In the genomic region with DNA sequence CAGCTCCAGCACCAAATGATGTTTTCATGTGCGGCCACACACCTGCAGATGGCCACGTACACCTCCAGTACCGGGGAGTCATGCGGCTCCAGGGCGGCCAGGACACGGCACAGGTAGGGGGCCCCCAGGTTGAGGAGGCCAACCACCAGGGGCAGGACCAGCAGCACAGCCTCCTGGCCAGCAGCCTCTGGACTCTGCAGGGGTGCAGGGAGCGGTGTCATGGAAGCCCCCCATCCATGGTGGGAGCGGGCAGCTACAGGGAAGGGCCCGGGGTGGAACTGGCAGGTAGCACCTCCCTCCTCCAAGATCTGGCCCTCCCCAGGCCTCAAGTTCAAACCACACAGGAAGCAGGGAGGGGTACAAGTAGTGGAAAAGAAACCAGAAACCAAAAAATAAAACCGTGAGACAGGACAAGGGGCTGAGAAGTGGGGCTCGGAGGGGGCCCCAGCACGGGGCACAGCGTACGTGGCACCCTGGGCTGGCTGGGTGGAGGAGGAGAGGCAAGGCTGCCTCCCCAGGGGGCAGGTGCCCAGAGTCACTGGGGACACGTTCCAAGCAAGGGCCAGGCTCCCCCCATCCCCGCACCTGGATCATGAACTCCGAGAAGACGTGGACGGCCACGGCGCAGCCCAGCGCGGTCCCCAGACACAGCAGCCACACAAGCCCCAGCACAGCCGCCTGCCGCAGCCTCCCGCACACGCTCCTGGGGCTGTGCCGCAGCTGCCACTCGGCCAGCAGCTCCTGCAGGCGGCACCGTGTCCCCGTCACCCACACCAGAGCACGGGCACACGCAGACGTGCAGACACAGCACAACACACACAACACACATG, we compare ENCODE assay signal across 12 cellular contexts. TPM values are rescaled to one million over a fixed set of nuclear protein-coding genes. Genes with fewer than 3 reads are reported as not detected.
A peak's percentile ranks its signal among the peaks of the same experiment; 100 is the strongest.
DNase-seq lines count a peak whose midpoint lies in the region; ATAC-seq and TF ChIP-seq lines count a peak whose summit lies in the region.
"Had no signal": no experiment of that assay in that cellular context is flagged by ENCODE, and none has a peak within 500 bp of the region (broad histone marks: within the 10 kb centered on the region; RNA-seq: fewer than 3 reads in every experiment).

No MANE protein-coding gene starts in this region.

- intact Hi-C loops in colonic mucosa (cut with DNase I), result no loop called here

- peaks cover 7% of the 10 kb centered on the region for H3K36me3 Mint-ChIP-seq in natural killer cell treated with Interleukin-12 subunit alpha and Interleukin-12 subunit beta and Interleukin-15 and Interleukin-18, amount 100 ng/mL, for 72 hours

- H3K4me1 ChIP-seq in Loucy (ENCODE audit: insufficient read depth, low read length, poor library complexity, severe bottlenecking), result peaks cover 41% of the 10 kb centered on the region
- peaks cover 9% of the 10 kb centered on the region for H3K4me1 ChIP-seq in colonic mucosa

- no peaks in the 10 kb centered on the region for H3K9me3 ChIP-seq in Loucy (ENCODE audit: insufficient read depth, low read depth, low read length)
- no peaks in the 10 kb centered on the region for H3K9me3 ChIP-seq in colonic mucosa

- H3K4me2 ChIP-seq in Loucy (ENCODE audit: low read depth, low read length, poor library complexity, severe bottlenecking), result peak overlapping the region; percentile 77

- H3K36me3 ChIP-seq in Loucy (ENCODE audit: insufficient read depth, low read length) (peaks cover 24% of the 10 kb centered on the region; the same call in 1 of the 2 replicates), colonic mucosa (peaks cover 5% of the 10 kb centered on the region)

- peak; percentile 57 to 66 for ATAC-seq in natural killer cell treated with Interleukin-12 subunit alpha and Interleukin-12 subunit beta and Interleukin-15 and Interleukin-18, amount 100 ng/mL, for 72 hours
- ATAC-seq in GM19023 (IDR thresholded peaks at IDR 0.05; ENCODE audit: unreplicated experiment) (no peak), HG02588 (IDR thresholded peaks at IDR 0.05; ENCODE audit: unreplicated experiment) (no peak)

- peak overlapping the region; percentile 88 for H3K4me3 Mint-ChIP-seq in natural killer cell treated with Interleukin-12 subunit alpha and Interleukin-12 subunit beta and Interleukin-15 and Interleukin-18, amount 100 ng/mL, for 72 hours

- H3K79me2 ChIP-seq in Loucy (ENCODE audit: insufficient read depth, low read length), result peaks cover 60% of the 10 kb centered on the region

- H3K27ac ChIP-seq in colonic mucosa, result no peak overlapping the region

- peak overlapping the region; percentile 83 to 89 for H3K27ac Mint-ChIP-seq in natural killer cell treated with Interleukin-12 subunit alpha and Interleukin-12 subunit beta and Interleukin-15 and Interleukin-18, amount 100 ng/mL, for 72 hours

- H3F3A ChIP-seq in Loucy (ENCODE audit: low read depth), result no peaks in the 10 kb centered on the region

- H3K9ac ChIP-seq in Loucy (ENCODE audit: low read depth, low read length, poor library complexity, severe bottlenecking), result peak overlapping the region; percentile 74
- peak overlapping the region in 1 of 2 donors; percentile 24 for H3K9ac ChIP-seq in colonic mucosa (ENCODE audit: low read depth in 2 of 2, low read length in 2 of 2)

- H3K4me1 Mint-ChIP-seq in natural killer cell treated with Interleukin-12 subunit alpha and Interleukin-12 subunit beta and Interleukin-15 and Interleukin-18, amount 100 ng/mL, for 72 hours (ENCODE audit: low read depth in 2 of 2), result peaks cover 34 to 50% of the 10 kb centered on the region in 2 donors

- peaks cover 23% of the 10 kb centered on the region for H4K20me1 ChIP-seq in Loucy (ENCODE audit: insufficient read depth, low read length, poor library complexity, severe bottlenecking)

- no peaks in the 10 kb centered on the region for H3K27me3 Mint-ChIP-seq in natural killer cell treated with Interleukin-12 subunit alpha and Interleukin-12 subunit beta and Interleukin-15 and Interleukin-18, amount 100 ng/mL, for 72 hours

- H2AFZ ChIP-seq in Loucy (ENCODE audit: low read length), result no peak overlapping the region

- no peak for TF ChIP-seq CTCF in GM12865 (IDR thresholded peaks at IDR 0.05; ENCODE audit: insufficient read depth, low read depth, low read length, missing control alignments)
- no peak for TF ChIP-seq CTCF in Loucy (conservative IDR thresholded peaks at IDR 0.05; ENCODE audit: low read length)
- TF ChIP-seq CTCF in colonic mucosa (IDR thresholded peaks at IDR 0.05), result no peak

- H3K9me3 Mint-ChIP-seq in natural killer cell treated with Interleukin-12 subunit alpha and Interleukin-12 subunit beta and Interleukin-15 and Interleukin-18, amount 100 ng/mL, for 72 hours, result no peaks in the 10 kb centered on the region

- DNase-seq in GM12865 (ENCODE audit: low read depth) (peak; percentile 60), activated gamma-delta T cell treated with Interleukin-2 at 50 U/mL for 16 hours (peak; percentile 65), colonic mucosa (no peak), UCSD-AML1 (lab: John Stamatoyannopoulos, UW; ENCODE audit: unreplicated experiment) (no peak)
- no peak for DNase-seq in natural killer cell treated with Interleukin-12 subunit alpha and Interleukin-12 subunit beta and Interleukin-15 and Interleukin-18, amount 100 ng/mL, for 72 hours (ENCODE audit: low spot score)
- DNase-seq: DMS53, NCI-H187 treated with DMSO at 0.1 percent for 48 hours had no signal

- H3K27me3 ChIP-seq in Loucy (ENCODE audit: insufficient read depth, low read length, poor library complexity, severe bottlenecking) (no peaks in the 10 kb centered on the region), colonic mucosa (no peaks in the 10 kb centered on the region)

- H3K4me3 ChIP-seq in GM12865 (ENCODE audit: low read depth, low read length) (peak overlapping the region; percentile 30), Loucy (ENCODE audit: low read length, poor library complexity, severe bottlenecking) (peak overlapping the region; percentile 68), colonic mucosa (no peak overlapping the region)

- no peaks in the 10 kb centered on the region for H3K9me2 ChIP-seq in Loucy (replicated peaks; ENCODE audit: low read depth, low read length)

RNA-seq across cellular contexts. Expression of a gene that starts 7.4 kb away (rescaled TPM):
- 100 to 1,000 TPM; 282 to 351 TPM for total RNA-seq in natural killer cell treated with Interleukin-12 subunit alpha and Interleukin-12 subunit beta and Interleukin-15 and Interleukin-18, amount 100 ng/mL, for 72 hours
- total RNA-seq in colonic mucosa, result 100 to 1,000 TPM; 108 to 159 TPM

RNA-seq across cellular contexts. Expression of a gene that starts 9.4 kb away (rescaled TPM):
- 100 to 1,000 TPM in 1 of 2 donors, 10 to 100 TPM in 1; 87.1 to 209 TPM for total RNA-seq in natural killer cell treated with Interleukin-12 subunit alpha and Interleukin-12 subunit beta and Interleukin-15 and Interleukin-18, amount 100 ng/mL, for 72 hours
- total RNA-seq in colonic mucosa, result 1 to 10 TPM; 5.3 to 5.4 TPM

RNA-seq across cellular contexts. Expression of a gene that starts 25.0 kb away (rescaled TPM):
- not detected for total RNA-seq in natural killer cell treated with Interleukin-12 subunit alpha and Interleukin-12 subunit beta and Interleukin-15 and Interleukin-18, amount 100 ng/mL, for 72 hours
- under 1 TPM in 1 of 2 donors, not detected in 1; 0.20 TPM for total RNA-seq in colonic mucosa
- total RNA-seq: glomerular endothelial cell, mononuclear cell had no signal

RNA-seq across cellular contexts. Expression of a gene that starts 47.2 kb away (rescaled TPM):
- total RNA-seq in natural killer cell treated with Interleukin-12 subunit alpha and Interleukin-12 subunit beta and Interleukin-15 and Interleukin-18, amount 100 ng/mL, for 72 hours, result 100 to 1,000 TPM in 1 of 2 donors, 10 to 100 TPM in 1; 84.9 to 120 TPM
- total RNA-seq in colonic mucosa, result 100 to 1,000 TPM; 256 to 395 TPM

Comparison
In these comparisons a context has a peak if more than half of its experiments do, and no peak if none do; other contexts are left out.
1. DNase-seq: peak in GM12865 (single experiment) and activated gamma-delta T cell treated with Interleukin-2 at 50 U/mL for 16 hours (single experiment); none in natural killer cell treated with Interleukin-12 subunit alpha and Interleukin-12 subunit beta and Interleukin-15 and Interleukin-18, amount 100 ng/mL, for 72 hours (single experiment), colonic mucosa (single experiment) and UCSD-AML1 (single experiment).
2. ATAC-seq: peak in natural killer cell treated with Interleukin-12 subunit alpha and Interleukin-12 subunit beta and Interleukin-15 and Interleukin-18, amount 100 ng/mL, for 72 hours (2 of 2); none in GM19023 (single experiment) and HG02588 (single experiment).
3. RNA of a gene that starts 9.4 kb away (total RNA-seq): 87.1 to 209 TPM in natural killer cell treated with Interleukin-12 subunit alpha and Interleukin-12 subunit beta and Interleukin-15 and Interleukin-18, amount 100 ng/mL, for 72 hours; 5.3 to 5.4 TPM in colonic mucosa; every median in the first group is over 10 times any median in the second.